Comparison of ENCODE assay signal across 9 cellular contexts in genomic region chr9:21031091-21031817, GRCh38. TPM values are rescaled to one million over a fixed set of nuclear protein-coding genes. Genes with fewer than 3 reads are reported as not detected.
DNase-seq lines count a peak whose midpoint lies in the region; ATAC-seq, FAIRE-seq and TF ChIP-seq lines count a peak whose summit lies in the region.
"Had no signal": no experiment of that assay in that cellular context is flagged by ENCODE, and none has a peak within 500 bp of the region (broad histone marks: within the 10 kb centered on the region; RNA-seq: fewer than 3 reads in every experiment).

Gene HACD4, minus strand, starts transcription at chr9:21031640. Its CDS starts 50 bp downstream, at chr9:21031590.

- H3K4me3 Mint-ChIP-seq in T-helper 1 cell treated with Interleukin-12 subunit alpha and Interleukin-12 subunit beta and Interleukin-4 antibody, amounts not matched to agents 30 μg/mL and 1 μg/mL, for 36 hours, result peak within 1 kb of the TSS; percentile 69
- peak within 1 kb of the TSS; percentile 76 for H3K4me3 Mint-ChIP-seq in astrocyte (ENCODE audit: unreplicated experiment)

- intact Hi-C loops in spleen (cut with DNase I; ENCODE audit: low total_unique reads), result no loop called here

- no peak for DNase-seq in AG04449 (ENCODE audit: low read depth, low spot score)
- peak; percentile 14 for DNase-seq in astrocyte (ENCODE audit: low read depth)
- peak; percentile 94 for DNase-seq in spleen
- no peak for DNase-seq in NCI-H510A (lab: John Stamatoyannopoulos, UW)

- H3K4me2 ChIP-seq in astrocyte (ENCODE audit: low read length), result peak within 1 kb of the TSS; percentile 81

- no peaks in the 10 kb centered on the region for H4K20me1 ChIP-seq in astrocyte (ENCODE audit: insufficient read depth, low read length)

- H3K27me3 Mint-ChIP-seq in T-helper 1 cell treated with Interleukin-12 subunit alpha and Interleukin-12 subunit beta and Interleukin-4 antibody, amounts not matched to agents 30 μg/mL and 1 μg/mL, for 36 hours (ENCODE audit: low read depth), result peaks cover 3% of the 10 kb centered on the region
- no peaks in the 10 kb centered on the region for H3K27me3 Mint-ChIP-seq in astrocyte (ENCODE audit: low read depth, unreplicated experiment)

- no peak for FAIRE-seq in astrocyte (lab: Jason Lieb, UNC)

- no peaks in the 10 kb centered on the region for H3K9me3 Mint-ChIP-seq in T-helper 1 cell treated with Interleukin-12 subunit alpha and Interleukin-12 subunit beta and Interleukin-4 antibody, amounts not matched to agents 30 μg/mL and 1 μg/mL, for 36 hours
- no peaks in the 10 kb centered on the region for H3K9me3 Mint-ChIP-seq in astrocyte (ENCODE audit: unreplicated experiment)

- H3K27me3 ChIP-seq in astrocyte (ENCODE audit: insufficient read depth, low read length) (no peaks in the 10 kb centered on the region), iPS-18a (ENCODE audit: control insufficient read depth, insufficient read depth, low read length) (peaks cover 12% of the 10 kb centered on the region), spleen (replicated peaks in 1 of 7) (peaks cover 0 to 11% (median 0%) of the 10 kb centered on the region in 7 donors)

- peaks cover 23% of the 10 kb centered on the region for H3K36me3 Mint-ChIP-seq in T-helper 1 cell treated with Interleukin-12 subunit alpha and Interleukin-12 subunit beta and Interleukin-4 antibody, amounts not matched to agents 30 μg/mL and 1 μg/mL, for 36 hours (ENCODE audit: low read depth)
- no peaks in the 10 kb centered on the region for H3K36me3 Mint-ChIP-seq in astrocyte (ENCODE audit: low read depth, unreplicated experiment)

- peak within 1 kb of the TSS; percentile 60 for H3K4me3 ChIP-seq in AG04449 (ENCODE audit: low read depth, low read length)
- H3K4me3 ChIP-seq in astrocyte (ENCODE audit: insufficient read depth, low read depth, low read length), result peak within 1 kb of the TSS; percentile 49
- H3K4me3 ChIP-seq in iPS-18a (ENCODE audit: low read length), result peak within 1 kb of the TSS; percentile 57
- H3K4me3 ChIP-seq in spleen, result peak within 1 kb of the TSS; percentile 37 to 78 (median 59)

- H2AFZ ChIP-seq in astrocyte (ENCODE audit: low read depth, low read length), result peak within 1 kb of the TSS; percentile 90

- H3K9me3 ChIP-seq in astrocyte (ENCODE audit: insufficient read depth, low read depth, low read length) (no peaks in the 10 kb centered on the region), iPS-18a (ENCODE audit: control insufficient read depth, low read depth, low read length) (no peaks in the 10 kb centered on the region), spleen (no peaks in the 10 kb centered on the region)

- H3K27ac ChIP-seq in astrocyte (ENCODE audit: low read depth, low read length) (no peak within 1 kb of the TSS), iPS-18a (ENCODE audit: low read length) (no peak within 1 kb of the TSS), spleen (peak within 1 kb of the TSS; percentile 71 to 96 (median 90))

- peak within 1 kb of the TSS; percentile 39 for H3K9ac ChIP-seq in astrocyte (ENCODE audit: low read length)
- H3K9ac ChIP-seq in iPS-18a (ENCODE audit: low read length), result peak within 1 kb of the TSS; percentile 11

- H3K36me3 ChIP-seq in astrocyte (ENCODE audit: insufficient read depth, low read length), result no peaks in the 10 kb centered on the region
- no peaks in the 10 kb centered on the region for H3K36me3 ChIP-seq in iPS-18a (ENCODE audit: control insufficient read depth, low read depth, low read length)
- peaks cover 0 to 10% (median 2%) of the 10 kb centered on the region in 6 donors for H3K36me3 ChIP-seq in spleen

- H3K27ac Mint-ChIP-seq in T-helper 1 cell treated with Interleukin-12 subunit alpha and Interleukin-12 subunit beta and Interleukin-4 antibody, amounts not matched to agents 30 μg/mL and 1 μg/mL, for 36 hours, result peak within 1 kb of the TSS; percentile 70
- peak within 1 kb of the TSS; percentile 55 for H3K27ac Mint-ChIP-seq in astrocyte (ENCODE audit: unreplicated experiment)

- ATAC-seq in GM18867 (IDR thresholded peaks at IDR 0.05; ENCODE audit: unreplicated experiment) (peak; percentile 81), HG03066 (IDR thresholded peaks at IDR 0.05; ENCODE audit: low read depth, unreplicated experiment) (peak; percentile 81)
- ATAC-seq: HCT116 had no signal

- WGBS in spleen, 5 donors, result 1 to 4% (median 3%) methylated on average over 34 to 48 of the region's 48 CpGs

- H3K4me1 ChIP-seq in astrocyte (ENCODE audit: insufficient read depth, low read length) (peaks cover 17% of the 10 kb centered on the region), iPS-18a (ENCODE audit: control insufficient read depth, low read depth, low read length) (peaks cover 9% of the 10 kb centered on the region), spleen (peaks cover 0 to 45% (median 24%) of the 10 kb centered on the region in 6 donors)

- no peak for TF ChIP-seq POLR2A in spleen (IDR thresholded peaks at IDR 0.05)

- CTCF ChIA-PET in AG04449 (lab: Yijun Ruan, JAX), result no interaction called here

- TF ChIP-seq CTCF in AG04449 (IDR thresholded peaks at IDR 0.05; ENCODE audit: insufficient read depth, low read length, missing control alignments), result no peak
- TF ChIP-seq CTCF in astrocyte (IDR thresholded peaks at IDR 0.05; ENCODE audit: insufficient read depth, low read depth, low read length), result no peak
- peak in 2 of 11 experiments; percentile 11 to 25 for TF ChIP-seq CTCF in spleen (IDR thresholded peaks at IDR 0.05 in 8 of 11, conservative IDR thresholded peaks at IDR 0.05 in 3 of 11)

- peaks cover 11% of the 10 kb centered on the region for H3K4me1 Mint-ChIP-seq in T-helper 1 cell treated with Interleukin-12 subunit alpha and Interleukin-12 subunit beta and Interleukin-4 antibody, amounts not matched to agents 30 μg/mL and 1 μg/mL, for 36 hours (ENCODE audit: low read depth)
- H3K4me1 Mint-ChIP-seq in astrocyte (ENCODE audit: low read depth, unreplicated experiment), result peaks cover 11% of the 10 kb centered on the region

- POLR2A ChIA-PET in AG04449 (lab: Yijun Ruan, JAX), result no interaction called here

- no peaks in the 10 kb centered on the region for H3K79me2 ChIP-seq in astrocyte (ENCODE audit: insufficient read depth, low read length)

RNA-seq across cellular contexts. Expression of gene HACD4, which starts in this region (rescaled TPM):
- total RNA-seq in astrocyte, result 1.9 and 2.1 TPM in 2 replicates
- 10 to 100 TPM in 2 of 7 donors, 1 to 10 TPM in 5; 5.9 to 18.0 (median 7.9) TPM for total RNA-seq in spleen
- 1 to 10 TPM; 1.6 to 3.0 (median 2.4) TPM for polyA plus RNA-seq in spleen

Comparison
In these comparisons a context has a peak if more than half of its experiments do, and no peak if none do; other contexts are left out.
1. DNase-seq: peak in astrocyte (single experiment) and spleen (single experiment); none in AG04449 (single experiment) and NCI-H510A (single experiment).
2. H3K27ac ChIP-seq: peak in spleen (8 of 8); none in astrocyte (single experiment) and iPS-18a (single experiment).
3. Peak in every context shown above with its lines, with median percentiles within 50 percentile points of each other: H3K4me3 ChIP-seq.